ENCODE assay signal across 32 cellular contexts in the genomic region with DNA sequence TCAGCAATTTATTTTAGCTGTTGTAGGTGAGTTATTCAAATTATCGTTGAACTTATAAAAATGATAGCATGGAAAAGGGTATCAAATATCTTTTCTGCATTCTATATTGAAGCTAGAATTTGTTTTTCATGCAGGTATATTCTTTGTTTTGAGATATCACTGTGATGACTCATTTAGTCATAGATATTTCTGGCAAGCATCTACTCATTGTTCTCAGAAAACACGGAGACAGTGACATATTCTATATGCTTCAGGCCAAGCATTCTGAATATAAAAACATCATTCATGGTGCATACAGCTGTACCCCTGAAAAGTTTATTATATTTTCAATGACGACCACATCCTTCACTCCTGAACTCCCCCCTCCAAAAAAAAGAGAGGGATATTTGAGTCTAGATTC.
"Had no signal": no experiment of that assay in that cellular context is flagged by ENCODE, and none has a peak within 500 bp of the region (broad histone marks: within the 10 kb centered on the region; RNA-seq: fewer than 3 reads in every experiment).

No MANE protein-coding gene starts in this region.

- H3K36me3 ChIP-seq: Peyer's patch, SJCRH30 had no signal

- H3K9me3 ChIP-seq: Peyer's patch, SJCRH30 had no signal

- DNase-seq: Kasumi-1, KG1, MM.1S, MV-4-11, NCI-H1092, NCI-H1105, NCI-H1417, NCI-H1436, NCI-H146, NCI-H1694, NCI-H187, NCI-H1930, NCI-H2029 treated with DMSO at 0.1 percent for 48 hours, NCI-H2081 treated with DMSO at 0.1 percent for 48 hours, NCI-H2107, NCI-H2171, NCI-H226, NCI-H446 treated with DMSO at 0.1 percent for 48 hours, NCI-H510A, NCI-H524, NCI-H526, NCI-H748 treated with DMSO at 0.1 percent for 48 hours, NCI-H82, Peyer's patch, RPMI8226, SHP77, SIG-M5, SJCRH30, T-cell had no signal

- ATAC-seq: Right ventricle myocardium inferior, SK-N-SH treated with all-trans-retinoic acid at 6 μM for 48 hours, T-cell had no signal

- H3K4me1 ChIP-seq: Peyer's patch, SJCRH30 had no signal

- H3K27me3 ChIP-seq: Peyer's patch, SJCRH30 had no signal

- H3K4me3 ChIP-seq: Peyer's patch, SJCRH30, SK-N-MC had no signal

- H3K27ac ChIP-seq: Peyer's patch, SJCRH30, SK-N-MC had no signal
